13 cellular contexts compared by ENCODE assay signal in the genomic region with DNA sequence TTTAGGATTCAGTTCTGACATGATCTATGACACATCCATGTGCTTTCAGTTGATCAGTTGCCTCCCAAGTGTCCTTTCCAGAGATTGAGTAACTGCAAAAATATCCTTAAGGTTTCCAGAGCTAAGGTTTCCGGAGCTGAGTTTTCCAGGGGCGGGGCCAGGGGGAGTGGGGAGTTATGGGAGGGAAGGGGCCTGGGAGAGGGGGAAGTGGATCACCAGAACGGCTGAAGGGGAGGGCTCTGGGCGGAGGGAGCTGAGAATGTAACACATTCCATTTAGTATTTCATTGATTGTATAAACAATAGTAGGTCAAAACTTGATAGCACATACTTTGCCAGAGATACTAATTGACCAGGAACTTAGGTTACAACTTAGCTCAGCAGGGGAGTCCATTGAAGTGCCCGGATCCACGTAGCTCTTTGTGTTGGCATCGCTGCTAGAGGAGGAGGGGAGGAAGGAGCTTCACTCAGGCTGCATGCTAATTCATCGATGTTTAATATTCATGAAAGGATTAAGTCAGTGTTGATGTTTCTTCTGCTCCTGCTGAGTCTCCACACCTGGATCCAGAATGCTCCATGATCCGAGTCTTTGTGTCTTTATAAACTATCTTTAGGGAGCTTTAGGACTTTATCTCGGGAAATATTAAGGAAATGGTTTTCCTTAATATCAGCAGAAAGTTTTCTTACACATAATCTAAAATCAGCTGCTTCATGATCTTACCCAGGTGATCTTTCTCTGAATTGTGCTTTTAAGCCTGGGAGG.
A peak's percentile ranks its signal among the peaks of the same experiment; 100 is the strongest.
DNase-seq lines count a peak whose midpoint lies in the region; ATAC-seq, FAIRE-seq and TF ChIP-seq lines count a peak whose summit lies in the region.
"Had no signal": no experiment of that assay in that cellular context is flagged by ENCODE, and none has a peak within 500 bp of the region (broad histone marks: within the 10 kb centered on the region; RNA-seq: fewer than 3 reads in every experiment).

No MANE protein-coding gene starts in this region.

- H2AFZ ChIP-seq in GM12878 (ENCODE audit: control insufficient read depth, low read depth, low read length) (no peak overlapping the region), smooth muscle cell (ENCODE audit: low read depth) (no peak overlapping the region)

- H3K4me1 ChIP-seq in GM12878 (ENCODE audit: control insufficient read depth, insufficient read depth, low read length) (no peaks in the 10 kb centered on the region), iPS-18a (ENCODE audit: control insufficient read depth, low read depth, low read length) (peaks cover 70% of the 10 kb centered on the region), smooth muscle cell (ENCODE audit: low read depth) (peaks cover 45% of the 10 kb centered on the region)

- no peak for ATAC-seq in GM12878
- no peak for ATAC-seq in HG02852 (IDR thresholded peaks at IDR 0.05; ENCODE audit: unreplicated experiment)

- TSS peak; percentile 29 for BruUV-seq in GM12878 (replicated peaks; lab: Mats Ljungman, UMichigan)

- intact Hi-C loops in GM12878 (cut with micrococcal nuclease; ENCODE audit: unreplicated experiment): no loop called here

- H3K36me3 ChIP-seq in GM12878 (ENCODE audit: control insufficient read depth in 2 of 2, insufficient read depth in 2 of 2, low read length in 1 of 2) (no peaks in the 10 kb centered on the region; a peak in 2 of 4 replicates), iPS-18a (ENCODE audit: control insufficient read depth, low read depth, low read length) (peaks cover 7% of the 10 kb centered on the region), smooth muscle cell (ENCODE audit: low read depth) (no peaks in the 10 kb centered on the region)
- H3K36me3 ChIP-seq: thyroid gland had no signal

- H3K9me3 ChIP-seq in GM12878 (replicated peaks; ENCODE audit: control insufficient read depth, insufficient read depth, low read length): no peaks in the 10 kb centered on the region
- no peaks in the 10 kb centered on the region for H3K9me3 ChIP-seq in iPS-18a (ENCODE audit: control insufficient read depth, low read depth, low read length)
- no peaks in the 10 kb centered on the region for H3K9me3 ChIP-seq in smooth muscle cell (replicated peaks; ENCODE audit: low read depth)
- H3K9me3 ChIP-seq: SJSA1, thyroid gland had no signal

- H3K27me3 ChIP-seq in GM12878 (replicated peaks in 1 of 2; ENCODE audit: control insufficient read depth in 2 of 2, insufficient read depth in 2 of 2, low read length in 1 of 2) (no peaks in the 10 kb centered on the region), iPS-18a (ENCODE audit: control insufficient read depth, insufficient read depth, low read length) (no peaks in the 10 kb centered on the region), smooth muscle cell (ENCODE audit: low read depth) (no peaks in the 10 kb centered on the region)
- H3K27me3 ChIP-seq: dorsolateral prefrontal cortex, SJSA1, thyroid gland had no signal

- no peak overlapping the region for H3K4me3 ChIP-seq in GM12878
- peak overlapping the region; percentile 55 for H3K4me3 ChIP-seq in iPS-18a (ENCODE audit: low read length)
- no peak overlapping the region for H3K4me3 ChIP-seq in smooth muscle cell
- H3K4me3 ChIP-seq: SJSA1, thyroid gland had no signal

- TF ChIP-seq POLR2A in GM12878 (IDR thresholded peaks at IDR 0.05; ENCODE audit: low read depth, low read length): no peak

- FAIRE-seq in GM12878 (lab: Jason Lieb, UNC): no peak
- FAIRE-seq: islet of Langerhans had no signal

- H3K4me2 ChIP-seq in GM12878 (ENCODE audit: control insufficient read depth, insufficient read depth) (no peak overlapping the region), smooth muscle cell (peak overlapping the region; percentile 26)

- TF ChIP-seq CTCF in GM12878 (IDR thresholded peaks at IDR 0.05 in 2 of 3, conservative IDR thresholded peaks at IDR 0.05 in 1 of 3; ENCODE audit: control insufficient read depth in 2 of 3, extremely low read depth in 1 of 3, insufficient read depth in 1 of 3, low read depth in 3 of 3, low read length in 3 of 3) (no peak), smooth muscle cell (IDR thresholded peaks at IDR 0.05; ENCODE audit: borderline replicate concordance, insufficient read depth, poor library complexity, severe bottlenecking) (no peak)

- no peak for TF ChIP-seq EP300 in GM12878 (IDR thresholded peaks at IDR 0.05; ENCODE audit: borderline replicate concordance in 1 of 2, control insufficient read depth in 1 of 2, low read depth in 2 of 2, low read length in 2 of 2)

- DNase-seq in NCI-H1417 treated with DMSO at 0.1 percent for 48 hours (lab: John Stamatoyannopoulos, UW) (peak; percentile 58), GM12878 (ENCODE audit: low read depth, low spot score) (no peak), smooth muscle cell (lab: John Stamatoyannopoulos, UW; ENCODE audit: unreplicated experiment) (no peak), NCI-H1092 treated with DMSO at 0.1 percent for 48 hours (lab: John Stamatoyannopoulos, UW) (no peak)
- no peak for DNase-seq in stimulated activated CD4-positive, alpha-beta T cell treated with anti-CD3 and anti-CD28 coated beads, Interleukin-15, amount 100 ng/mL, for 24 hours
- DNase-seq: DND-41, dorsolateral prefrontal cortex, NCI-H2081 treated with DMSO at 0.1 percent for 48 hours had no signal

- H3K27ac ChIP-seq in GM12878 (ENCODE audit: control insufficient read depth, insufficient read depth): no peak overlapping the region
- peak overlapping the region; percentile 39 for H3K27ac ChIP-seq in iPS-18a (ENCODE audit: low read length)
- H3K27ac ChIP-seq in smooth muscle cell (ENCODE audit: low read depth): no peak overlapping the region
- H3K27ac ChIP-seq: SJSA1, thyroid gland had no signal

- H3K9ac ChIP-seq in GM12878 (ENCODE audit: control insufficient read depth, insufficient read depth, low read length) (no peak overlapping the region), iPS-18a (ENCODE audit: low read length) (no peak overlapping the region), smooth muscle cell (ENCODE audit: low read depth) (no peak overlapping the region)

- in situ Hi-C loops in GM12878 (cut with MboI): no loop called here

- SMC1A ChIA-PET in GM12878 (lab: Charles Lee; ENCODE audit: uncharacterized antibody, unreplicated experiment): interaction anchor here (0.7 to 1.9 kb wide), 8 partner anchors 11 to 425 kb away, joined by 3 to 5 read pairs (median 4); no protein-coding TSS in a partner anchor

- H3F3A ChIP-seq in smooth muscle cell (ENCODE audit: low read depth): peaks cover 5% of the 10 kb centered on the region

- 54% methylated on average over 8 of the region's 10 CpGs for WGBS in GM12878 (ENCODE audit: insufficient coverage, insufficient replicate concordance, low lambda C conversion rate, missing lambda C conversion rate)
- WGBS in smooth muscle cell (ENCODE audit: low lambda C conversion rate): 36% methylated on average over 10 of the region's 10 CpGs

- TF ChIP-seq RAD21 in GM12878 (IDR thresholded peaks at IDR 0.05; ENCODE audit: insufficient read depth, low read depth, low read length): no peak

- CTCF ChIA-PET in GM12878 (lab: Yijun Ruan, JAX): interaction anchor here (0.6 to 1.3 kb wide), 4 partner anchors 40 to 710 kb away, joined by 3 to 5 read pairs (median 4); no protein-coding TSS in a partner anchor

- H3K79me2 ChIP-seq in GM12878 (ENCODE audit: control insufficient read depth, insufficient read depth, low read length) (no peaks in the 10 kb centered on the region), smooth muscle cell (ENCODE audit: low read depth) (no peaks in the 10 kb centered on the region)

- H4K20me1 ChIP-seq in GM12878 (ENCODE audit: control insufficient read depth, insufficient read depth): no peaks in the 10 kb centered on the region
- H4K20me1 ChIP-seq in smooth muscle cell (ENCODE audit: low read depth): no peaks in the 10 kb centered on the region

- RAD21 ChIA-PET in GM12878 (lab: Charles Lee; ENCODE audit: unreplicated experiment): interaction anchor here (1.0 to 1.4 kb wide), 2 partner anchors 9 to 425 kb away, joined by 3 to 4 read pairs; no protein-coding TSS in a partner anchor

- POLR2A ChIA-PET in GM12878 (lab: Charles Lee): interaction anchor here (0.6 kb wide), 1 partner anchor 1019 kb away, joined by 3 read pairs; no protein-coding TSS in a partner anchor

TF ChIP-seq in GM12878, 131 proteins besides CTCF, POLR2A, EP300 and RAD21 (continues in another document):
- TF ChIP-seq EED (IDR thresholded peaks at IDR 0.05; ENCODE audit: low read depth): no peak
- TF ChIP-seq MYB (IDR thresholded peaks at IDR 0.05; ENCODE audit: borderline replicate concordance, low read depth, low read length): no peak
- no peak for TF ChIP-seq JUNB (IDR thresholded peaks at IDR 0.05)
- TF ChIP-seq, protein P1, sequence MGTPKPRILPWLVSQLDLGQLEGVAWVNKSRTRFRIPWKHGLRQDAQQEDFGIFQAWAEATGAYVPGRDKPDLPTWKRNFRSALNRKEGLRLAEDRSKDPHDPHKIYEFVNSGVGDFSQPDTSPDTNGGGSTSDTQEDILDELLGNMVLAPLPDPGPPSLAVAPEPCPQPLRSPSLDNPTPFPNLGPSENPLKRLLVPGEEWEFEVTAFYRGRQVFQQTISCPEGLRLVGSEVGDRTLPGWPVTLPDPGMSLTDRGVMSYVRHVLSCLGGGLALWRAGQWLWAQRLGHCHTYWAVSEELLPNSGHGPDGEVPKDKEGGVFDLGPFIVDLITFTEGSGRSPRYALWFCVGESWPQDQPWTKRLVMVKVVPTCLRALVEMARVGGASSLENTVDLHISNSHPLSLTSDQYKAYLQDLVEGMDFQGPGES (IDR thresholded peaks at IDR 0.05): no peak
- TF ChIP-seq ASH2L (IDR thresholded peaks at IDR 0.05; ENCODE audit: borderline replicate concordance, low read depth): no peak
- no peak for TF ChIP-seq ATF7 (IDR thresholded peaks at IDR 0.05; ENCODE audit: low read depth)
- no peak for TF ChIP-seq IKZF2 (IDR thresholded peaks at IDR 0.05)
- no peak for TF ChIP-seq ZNF384 (IDR thresholded peaks at IDR 0.05; ENCODE audit: borderline replicate concordance, low read depth, low read length)
- no peak for TF ChIP-seq DPF2 (IDR thresholded peaks at IDR 0.05)
- no peak for TF ChIP-seq CBX5 (IDR thresholded peaks at IDR 0.05; ENCODE audit: low read depth)
- TF ChIP-seq SMC3 (IDR thresholded peaks at IDR 0.05; ENCODE audit: borderline replicate concordance, low read length): no peak
- no peak for TF ChIP-seq CHD1 (IDR thresholded peaks at IDR 0.05; ENCODE audit: low read depth, low read length)
- no peak for TF ChIP-seq SIX5 (IDR thresholded peaks at IDR 0.05; ENCODE audit: low read depth, low read length, severe bottlenecking)
- no peak for TF ChIP-seq NFXL1 (IDR thresholded peaks at IDR 0.05; ENCODE audit: borderline replicate concordance)
- TF ChIP-seq RUNX3 (IDR thresholded peaks at IDR 0.05; ENCODE audit: low read length): no peak
- no peak for TF ChIP-seq POLR2AphosphoS5 (IDR thresholded peaks at IDR 0.05; ENCODE audit: low read length)
